13 cellular contexts compared by ENCODE assay signal in the genomic region with DNA sequence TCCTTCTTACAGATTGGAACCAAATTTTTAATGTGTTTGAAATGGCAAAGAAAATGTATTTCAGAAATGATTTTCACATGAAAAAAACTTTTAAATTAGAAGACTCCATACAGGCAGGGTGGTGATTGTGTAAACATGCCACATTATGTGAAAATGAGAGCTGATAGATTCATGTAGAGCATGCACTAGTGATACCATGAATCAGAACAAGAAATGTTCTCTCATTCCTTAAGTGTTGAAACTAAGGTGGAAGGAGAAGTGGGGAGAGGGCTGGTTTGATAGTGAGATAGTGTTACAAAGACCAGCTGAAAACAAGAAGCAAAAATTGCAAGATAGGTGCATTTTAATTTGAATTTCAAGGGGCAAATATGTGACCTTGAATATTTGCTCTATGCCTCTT.
DNase-seq lines count a peak whose midpoint lies in the region; ATAC-seq and FAIRE-seq lines count a peak whose summit lies in the region.
"Had no signal": no experiment of that assay in that cellular context is flagged by ENCODE, and none has a peak within 500 bp of the region (broad histone marks: within the 10 kb centered on the region; RNA-seq: fewer than 3 reads in every experiment).

No MANE protein-coding gene starts in this region.

- ATAC-seq in GM18508 (IDR thresholded peaks at IDR 0.05; ENCODE audit: insufficient read depth, unreplicated experiment) = peak; percentile 74
- ATAC-seq in GM19463 (IDR thresholded peaks at IDR 0.05; ENCODE audit: unreplicated experiment) = peak; percentile 53
- ATAC-seq in HG02870 (IDR thresholded peaks at IDR 0.05; ENCODE audit: unreplicated experiment) = peak; percentile 86
- ATAC-seq in HG03521 (IDR thresholded peaks at IDR 0.05; ENCODE audit: unreplicated experiment) = peak; percentile 58

- DNase-seq in activated gamma-delta T cell (lab: John Stamatoyannopoulos, UW) (no peak), urothelium cell line (ENCODE audit: low spot score) (no peak), inferior parietal cortex (ENCODE audit: extremely low spot score) (no peak)
- DNase-seq in stimulated activated CD4-positive, alpha-beta T cell treated with anti-CD3 and anti-CD28 coated beads, Interleukin-2, amount 100 ng/mL, for 24 hours = no peak
- DNase-seq: activated T-cell treated with anti-CD3 and anti-CD28 coated beads, Interleukin-2, amount 50 U/mL, for 1 hour; left ventricle myocardium inferior; NCI-H526; SIG-M5; WERI-Rb-1 had no signal

- no peak for FAIRE-seq in urothelium cell line (lab: Jason Lieb, UNC)
